In genomic region chr6:157184202-157185015, GRCh38 we compare ENCODE assay signal across 8 cellular contexts.
A peak's percentile ranks its signal among the peaks of the same experiment; 100 is the strongest.
DNase-seq lines count a peak whose midpoint lies in the region; ATAC-seq and TF ChIP-seq lines count a peak whose summit lies in the region.

No MANE protein-coding gene starts in this region.

- peak overlapping the region; percentile 11 for H3K27ac Mint-ChIP-seq in dendritic cell treated with granulocyte-macrophage colony-stimulating factor and Interleukin-4, amounts not matched to agents 40 ng/mL and 50 ng/mL, for 4 days

- no peaks in the 10 kb centered on the region for H3K9me3 ChIP-seq in right lobe of liver

- H3K27me3 ChIP-seq in right lobe of liver, result no peaks in the 10 kb centered on the region

- 45% methylated on average over 18 of the region's 25 CpGs for WGBS in right lobe of liver (ENCODE audit: insufficient coverage, low coverage, low lambda C conversion rate, missing lambda C conversion rate)

- ATAC-seq in right lobe of liver (peak; percentile 93 to 97 (median 96)), GM21423 (IDR thresholded peaks at IDR 0.05; ENCODE audit: unreplicated experiment) (no peak)

- TF ChIP-seq CTCF in 22Rv1 (IDR thresholded peaks at IDR 0.05), result peak; percentile 93
- peak; percentile 91 to 94 (median 92) for TF ChIP-seq CTCF in right lobe of liver (IDR thresholded peaks at IDR 0.05)

- H3K36me3 ChIP-seq in right lobe of liver, result peaks cover 0 to 22% (median 1%) of the 10 kb centered on the region in 4 donors

- H3K36me3 Mint-ChIP-seq in dendritic cell treated with granulocyte-macrophage colony-stimulating factor and Interleukin-4, amounts not matched to agents 40 ng/mL and 50 ng/mL, for 4 days (ENCODE audit: low read depth), result peaks cover 70% of the 10 kb centered on the region

- no peak for TF ChIP-seq POLR2A in right lobe of liver (IDR thresholded peaks at IDR 0.05)

- H3K4me1 ChIP-seq in right lobe of liver, result peaks cover 0 to 21% (median 7%) of the 10 kb centered on the region in 4 donors

- H3K4me1 Mint-ChIP-seq in dendritic cell treated with granulocyte-macrophage colony-stimulating factor and Interleukin-4, amounts not matched to agents 40 ng/mL and 50 ng/mL, for 4 days (ENCODE audit: low read depth), result no peaks in the 10 kb centered on the region

- H3K27me3 Mint-ChIP-seq in dendritic cell treated with granulocyte-macrophage colony-stimulating factor and Interleukin-4, amounts not matched to agents 40 ng/mL and 50 ng/mL, for 4 days, result no peaks in the 10 kb centered on the region

- no peak overlapping the region for H3K27ac ChIP-seq in 22Rv1
- no peak overlapping the region for H3K27ac ChIP-seq in right lobe of liver

- no peak overlapping the region for H3K4me3 Mint-ChIP-seq in dendritic cell treated with granulocyte-macrophage colony-stimulating factor and Interleukin-4, amounts not matched to agents 40 ng/mL and 50 ng/mL, for 4 days

- intact Hi-C loops in dendritic cell treated with granulocyte-macrophage colony-stimulating factor and Interleukin-4, amounts not matched to agents 40 ng/mL and 50 ng/mL, for 4 days (cut with micrococcal nuclease), result loop anchor here (2.0 kb wide), 1 partner anchor 150 kb away; no protein-coding TSS in a partner anchor
- intact Hi-C loops in right lobe of liver (cut with DNase I), result loop anchor here (10.0 kb wide), 2 partner anchors 140 to 150 kb away; no protein-coding TSS in a partner anchor

- no peak overlapping the region for H3K4me3 ChIP-seq in right lobe of liver

- no peaks in the 10 kb centered on the region for H3K9me3 Mint-ChIP-seq in dendritic cell treated with granulocyte-macrophage colony-stimulating factor and Interleukin-4, amounts not matched to agents 40 ng/mL and 50 ng/mL, for 4 days

- peak; percentile 30 for DNase-seq in GM19238 (ENCODE audit: insufficient read length, low spot score)
- peak; percentile 11 for DNase-seq in NCI-H2196 treated with DMSO at 0.1 percent for 48 hours (lab: John Stamatoyannopoulos, UW; ENCODE audit: unreplicated experiment)
- peak; percentile 21 to 41 for DNase-seq in activated CD4-positive, alpha-beta T cell treated with anti-CD3 and anti-CD28 coated beads, Interleukin-2, amount 50 U/mL, for 24 hours (ENCODE audit: low read depth in 1 of 2, low spot score in 1 of 2)
- DNase-seq in right lobe of liver, result peak; percentile 78 to 85 (median 84)
- peak; percentile 40 to 55 for DNase-seq in stimulated activated CD4-positive, alpha-beta T cell treated with anti-CD3 and anti-CD28 coated beads, Interleukin-4, amount 100 ng/mL, for 4 hours

Comparison
In these comparisons a context has a peak if more than half of its experiments do, and no peak if none do; other contexts are left out.
1. DNase-seq: peak in every context shown above with its lines; median percentile 84 in right lobe of liver; 48 in stimulated activated CD4-positive, alpha-beta T cell treated with anti-CD3 and anti-CD28 coated beads, Interleukin-4, amount 100 ng/mL, for 4 hours; 31 in activated CD4-positive, alpha-beta T cell treated with anti-CD3 and anti-CD28 coated beads, Interleukin-2, amount 50 U/mL, for 24 hours; 30 in GM19238; 11 in NCI-H2196 treated with DMSO at 0.1 percent for 48 hours.